In genomic region chr3:125051715-125052581, GRCh38 we compare ENCODE assay signal across 9 cellular contexts. TPM values are rescaled to one million over a fixed set of nuclear protein-coding genes. Genes with fewer than 3 reads are reported as not detected.
DNase-seq lines count a peak whose midpoint lies in the region; ATAC-seq and TF ChIP-seq lines count a peak whose summit lies in the region.
"Had no signal": no experiment of that assay in that cellular context is flagged by ENCODE, and none has a peak within 500 bp of the region (broad histone marks: within the 10 kb centered on the region; RNA-seq: fewer than 3 reads in every experiment).

No MANE protein-coding gene starts in this region.

- peaks cover 34 to 64% of the 10 kb centered on the region in 2 donors for H3K4me1 ChIP-seq in thoracic aorta (ENCODE audit: control insufficient read depth in 1 of 2, low read depth in 2 of 2)

- H3K4me3 Mint-ChIP-seq in osteocyte (ENCODE audit: unreplicated experiment) = peak overlapping the region; percentile 91

- H3K27ac ChIP-seq in thoracic aorta = peak overlapping the region; percentile 87 to 93
- H3K27ac ChIP-seq: KMS-11 had no signal

- no peaks in the 10 kb centered on the region for H3K36me3 ChIP-seq in thoracic aorta

- H3K27ac Mint-ChIP-seq in osteocyte (ENCODE audit: unreplicated experiment) = peak overlapping the region; percentile 92

- peak overlapping the region; percentile 38 for H3K4me3 ChIP-seq in fibroblast of mammary gland (ENCODE audit: control insufficient read depth, low read depth, low read length)
- peak overlapping the region; percentile 73 for H3K4me3 ChIP-seq in thoracic aorta

- H3K27me3 Mint-ChIP-seq in osteocyte (ENCODE audit: unreplicated experiment) = no peaks in the 10 kb centered on the region

- H3K9me3 ChIP-seq in thoracic aorta = no peaks in the 10 kb centered on the region

- H3K27me3 ChIP-seq in thoracic aorta (replicated peaks; ENCODE audit: insufficient read depth) = no peaks in the 10 kb centered on the region

- ATAC-seq in thoracic aorta (ENCODE audit: insufficient number of reproducible peaks, low FRiP score, low read depth) (peak; percentile 38), HG02840 (IDR thresholded peaks at IDR 0.05; ENCODE audit: low FRiP score, unreplicated experiment) (no peak), GM19324 (IDR thresholded peaks at IDR 0.05; ENCODE audit: low FRiP score, unreplicated experiment) (no peak)

- peaks cover 75% of the 10 kb centered on the region for H3K4me1 Mint-ChIP-seq in osteocyte (ENCODE audit: unreplicated experiment)

- DNase-seq in ELF-1 (ENCODE audit: low read depth, low spot score) (peak; percentile 68), NCI-H2171 (lab: John Stamatoyannopoulos, UW) (peak; percentile 39), activated T-cell treated with anti-CD3 and anti-CD28 coated beads for 4 hours (peak; percentile 60), fibroblast of mammary gland (ENCODE audit: low read depth) (peak; percentile 97), osteocyte (ENCODE audit: extremely low spot score, unreplicated experiment) (no peak), thoracic aorta (ENCODE audit: low spot score) (peak; percentile 34)

- no peaks in the 10 kb centered on the region for H3K9me3 Mint-ChIP-seq in osteocyte (ENCODE audit: unreplicated experiment)

- TF ChIP-seq CTCF in fibroblast of mammary gland (conservative IDR thresholded peaks at IDR 0.05; ENCODE audit: control insufficient read depth, insufficient read depth, low read depth, low read length) (no peak), osteocyte (IDR thresholded peaks at IDR 0.05) (no peak), thoracic aorta (IDR thresholded peaks at IDR 0.05) (no peak)

- H3K36me3 Mint-ChIP-seq in osteocyte (ENCODE audit: unreplicated experiment) = peaks cover 13% of the 10 kb centered on the region

RNA-seq across cellular contexts. Expression of gene HEG1, which starts 3.8 kb away (rescaled TPM):
- total RNA-seq in osteocyte (123 and 129 TPM in 2 replicates), thoracic aorta (100 to 1,000 TPM; 114 to 168 TPM)
